ENCODE assay signal across 36 cellular contexts in genomic region chrX:8890794-8891193, GRCh38.
"Had no signal": no experiment of that assay in that cellular context is flagged by ENCODE, and none has a peak within 500 bp of the region (broad histone marks: within the 10 kb centered on the region; RNA-seq: fewer than 3 reads in every experiment).

No MANE protein-coding gene starts in this region.

- H3K27me3 ChIP-seq: adrenal gland, ascending aorta, body of pancreas, brain microvascular endothelial cell, breast epithelium, colonic mucosa had no signal

- H3K27ac Mint-ChIP-seq: activated naive CD4-positive, alpha-beta T cell treated with anti-CD3 and anti-CD28 coated beads for 36 hours; activated naive CD4-positive, alpha-beta T cell treated with anti-CD3 and anti-CD28 coated beads, Interleukin-2, amount 10 ng/mL, durations not matched to agents 7 days and 5 days; activated naive CD4-positive, alpha-beta T cell treated with anti-CD3 and anti-CD28 coated beads, Interleukin-2, amount 50 U/mL, for 24 hours; activated naive CD4-positive, alpha-beta T cell treated with anti-CD3 and anti-CD28 coated beads, Interleukin-2, amount 50 U/mL, for 72 hours; activated naive CD8-positive, alpha-beta T cell; activated naive CD8-positive, alpha-beta T cell treated with anti-CD3 and anti-CD28 coated beads for 36 hours; activated naive CD8-positive, alpha-beta T cell treated with anti-CD3 and anti-CD28 coated beads, Interleukin-2, amount 10 ng/mL, durations not matched to agents 7 days and 5 days; activated naive CD8-positive, alpha-beta T cell treated with anti-CD3 and anti-CD28 coated beads, Interleukin-2, amount 50 U/mL, for 24 hours; activated T-cell treated with anti-CD3 and anti-CD28 coated beads, Interleukin-2, amount 50 U/mL, for 24 hours; activated T-helper 1 cell treated with anti-CD3 and anti-CD28 coated beads, Interleukin-12 subunit alpha, Interleukin-12 subunit beta, Interleukin-2, Interleukin-4 antibody, amounts not matched to agents 30 ng/mL and 10 ng/mL and 1 ng/mL, durations not matched to agents 14 hours and 24 hours and 36 hours; activated T-helper 17 cell treated with anti-CD3 and anti-CD28 coated beads, Interleukin-2, amount 50 U/mL, for 72 hours; activated T-helper 2 cell treated with anti-CD3 and anti-CD28 coated beads, Interferon-gamma antibody, Interleukin-2, Interleukin-4, amounts not matched to agents 10 μg/mL and 5 μg/mL and 100 μg/mL, durations not matched to agents 14 hours and 24 hours and 36 hours had no signal

- H3K9me3 Mint-ChIP-seq: activated naive CD4-positive, alpha-beta T cell treated with anti-CD3 and anti-CD28 coated beads, Interleukin-2, amount 10 ng/mL, durations not matched to agents 7 days and 5 days; activated naive CD8-positive, alpha-beta T cell treated with anti-CD3 and anti-CD28 coated beads, Interleukin-2, amount 10 ng/mL, durations not matched to agents 7 days and 5 days; activated T-helper 1 cell treated with anti-CD3 and anti-CD28 coated beads, Interleukin-12 subunit alpha, Interleukin-12 subunit beta, Interleukin-2, Interleukin-4 antibody, amounts not matched to agents 30 ng/mL and 10 ng/mL and 1 ng/mL, durations not matched to agents 14 hours and 24 hours and 36 hours; activated T-helper 2 cell treated with anti-CD3 and anti-CD28 coated beads, Interferon-gamma antibody, Interleukin-2, Interleukin-4, amounts not matched to agents 10 μg/mL and 5 μg/mL and 100 μg/mL, durations not matched to agents 14 hours and 24 hours and 36 hours had no signal

- DNase-seq: activated effector memory CD4-positive, alpha-beta T cell treated with anti-CD3 and anti-CD28 coated beads, Interleukin-2, amount 50 U/mL, for 16 hours; activated effector memory CD4-positive, alpha-beta T cell treated with Interleukin-2 at 50 U/mL for 16 hours; activated gamma-delta T cell; activated gamma-delta T cell treated with Interleukin-2 at 50 U/mL for 16 hours; activated naive CD4-positive, alpha-beta T cell; activated naive CD4-positive, alpha-beta T cell treated with anti-CD3 and anti-CD28 coated beads for 36 hours; activated naive CD4-positive, alpha-beta T cell treated with anti-CD3 and anti-CD28 coated beads, Interleukin-2, amount 10 ng/mL, durations not matched to agents 7 days and 5 days; activated naive CD4-positive, alpha-beta T cell treated with anti-CD3 and anti-CD28 coated beads, Interleukin-2, amount 50 U/mL, for 16 hours; activated naive CD4-positive, alpha-beta T cell treated with Interleukin-2 at 50 U/mL for 16 hours; activated naive CD8-positive, alpha-beta T cell treated with anti-CD3 and anti-CD28 coated beads for 36 hours; activated naive CD8-positive, alpha-beta T cell treated with anti-CD3 and anti-CD28 coated beads, Interleukin-2, amount 10 ng/mL, durations not matched to agents 7 days and 5 days; activated naive CD8-positive, alpha-beta T cell treated with anti-CD3 and anti-CD28 coated beads, Interleukin-2, amount 50 U/mL, for 24 hours; activated T-cell treated with anti-CD3 and anti-CD28 coated beads, Interleukin-2, amount 50 U/mL, for 24 hours; activated T-cell treated with anti-CD3 and anti-CD28 coated beads, Interleukin-2, amount 50 U/mL, for 4 hours; activated T-cell treated with anti-CD3 and anti-CD28 coated beads, Interleukin-2, amount 50 U/mL, for 48 hours; adrenal gland; amniotic stem cell; aorta; body of pancreas; brain microvascular endothelial cell; caudate nucleus; central memory CD4-positive, alpha-beta T cell; cerebellar nuclear complex; colonic mucosa had no signal

- FAIRE-seq: bronchial epithelial cell, colon had no signal

- H3K4me1 ChIP-seq: adrenal gland, ascending aorta, body of pancreas, breast epithelium, colonic mucosa had no signal

- H3K36me3 Mint-ChIP-seq: activated naive CD4-positive, alpha-beta T cell treated with anti-CD3 and anti-CD28 coated beads, Interleukin-2, amount 10 ng/mL, durations not matched to agents 7 days and 5 days; activated naive CD4-positive, alpha-beta T cell treated with anti-CD3 and anti-CD28 coated beads, Interleukin-2, amount 50 U/mL, for 24 hours; activated naive CD4-positive, alpha-beta T cell treated with anti-CD3 and anti-CD28 coated beads, Interleukin-2, amount 50 U/mL, for 72 hours; activated naive CD8-positive, alpha-beta T cell treated with anti-CD3 and anti-CD28 coated beads for 36 hours; activated naive CD8-positive, alpha-beta T cell treated with anti-CD3 and anti-CD28 coated beads, Interleukin-2, amount 10 ng/mL, durations not matched to agents 7 days and 5 days; brain had no signal

- H3K9me3 ChIP-seq: adrenal gland, body of pancreas, colonic mucosa had no signal

- H3K27ac ChIP-seq: adrenal gland, ascending aorta, body of pancreas, brain microvascular endothelial cell, breast epithelium, colonic mucosa had no signal

- H3K36me3 ChIP-seq: adrenal gland, ascending aorta, brain microvascular endothelial cell, breast epithelium, colonic mucosa had no signal

- H3K4me1 Mint-ChIP-seq: activated naive CD4-positive, alpha-beta T cell treated with anti-CD3 and anti-CD28 coated beads, Interleukin-2, amount 10 ng/mL, durations not matched to agents 7 days and 5 days; activated naive CD8-positive, alpha-beta T cell treated with anti-CD3 and anti-CD28 coated beads for 36 hours; activated naive CD8-positive, alpha-beta T cell treated with anti-CD3 and anti-CD28 coated beads, Interleukin-2, amount 10 ng/mL, durations not matched to agents 7 days and 5 days; activated naive CD8-positive, alpha-beta T cell treated with anti-CD3 and anti-CD28 coated beads, Interleukin-2, amount 50 U/mL, for 24 hours; activated T-helper 17 cell treated with anti-CD3 and anti-CD28 coated beads, Interleukin-2, amount 50 U/mL, for 72 hours; central memory CD8-positive, alpha-beta T cell had no signal

- H3K27me3 Mint-ChIP-seq: activated naive CD4-positive, alpha-beta T cell treated with anti-CD3 and anti-CD28 coated beads, Interleukin-2, amount 10 ng/mL, durations not matched to agents 7 days and 5 days; activated naive CD8-positive, alpha-beta T cell; activated naive CD8-positive, alpha-beta T cell treated with anti-CD3 and anti-CD28 coated beads, Interleukin-2, amount 10 ng/mL, durations not matched to agents 7 days and 5 days had no signal

- H3K4me3 Mint-ChIP-seq: activated naive CD4-positive, alpha-beta T cell treated with anti-CD3 and anti-CD28 coated beads for 36 hours; activated naive CD4-positive, alpha-beta T cell treated with anti-CD3 and anti-CD28 coated beads, Interleukin-2, amount 10 ng/mL, durations not matched to agents 7 days and 5 days; activated naive CD4-positive, alpha-beta T cell treated with anti-CD3 and anti-CD28 coated beads, Interleukin-2, amount 50 U/mL, for 24 hours; activated naive CD8-positive, alpha-beta T cell; activated naive CD8-positive, alpha-beta T cell treated with anti-CD3 and anti-CD28 coated beads for 36 hours; activated naive CD8-positive, alpha-beta T cell treated with anti-CD3 and anti-CD28 coated beads, Interleukin-2, amount 10 ng/mL, durations not matched to agents 7 days and 5 days; activated naive CD8-positive, alpha-beta T cell treated with anti-CD3 and anti-CD28 coated beads, Interleukin-2, amount 50 U/mL, for 24 hours; activated T-cell treated with anti-CD3 and anti-CD28 coated beads, Interleukin-2, amount 50 U/mL, for 24 hours; activated T-cell treated with anti-CD3 and anti-CD28 coated beads, Interleukin-2, amount 50 U/mL, for 4 hours; activated T-helper 1 cell treated with anti-CD3 and anti-CD28 coated beads, Interleukin-12 subunit alpha, Interleukin-12 subunit beta, Interleukin-2, Interleukin-4 antibody, amounts not matched to agents 30 ng/mL and 10 ng/mL and 1 ng/mL, durations not matched to agents 14 hours and 24 hours and 36 hours; activated T-helper 17 cell treated with anti-CD3 and anti-CD28 coated beads, Interleukin-2, amount 50 U/mL, for 72 hours; central memory CD8-positive, alpha-beta T cell had no signal

- H3K4me3 ChIP-seq: adrenal gland, ascending aorta, body of pancreas, breast epithelium, colonic mucosa had no signal

- ATAC-seq: activated naive CD4-positive, alpha-beta T cell treated with anti-CD3 and anti-CD28 coated beads, Interleukin-2, amount 50 U/mL, for 72 hours; activated naive CD8-positive, alpha-beta T cell treated with anti-CD3 and anti-CD28 coated beads, Interleukin-2, amount 50 U/mL, for 24 hours; activated T-cell treated with anti-CD3 and anti-CD28 coated beads, Interleukin-2, amount 50 U/mL, for 4 hours; activated T-helper 17 cell treated with anti-CD3 and anti-CD28 coated beads, Interleukin-2, amount 50 U/mL, for 72 hours; body of pancreas had no signal
